In genomic region chr22:26501996-26502395, GRCh38 we compare ENCODE assay signal across 15 cellular contexts. TPM values are rescaled to one million over a fixed set of nuclear protein-coding genes. Genes with fewer than 3 reads are reported as not detected.
DNase-seq lines count a peak whose midpoint lies in the region; ATAC-seq lines count a peak whose summit lies in the region.
"Had no signal": no experiment of that assay in that cellular context is flagged by ENCODE, and none has a peak within 500 bp of the region (broad histone marks: within the 10 kb centered on the region; RNA-seq: fewer than 3 reads in every experiment).

No MANE protein-coding gene starts in this region.

- H3K4me2 ChIP-seq in BLaER1: peak overlapping the region; percentile 95
- H3K4me2 ChIP-seq in BLaER1 treated with 17β-estradiol and CSF1 and Interleukin-3, amounts not matched to agents 10 nM and 100 nM: peak overlapping the region in 10 of 11 experiments; percentile 81 to 97 (median 88); a peak in 20 of 22 replicates

- intact Hi-C loops in activated CD4-positive, alpha-beta memory T cell treated with anti-CD3 and anti-CD28 coated beads for 36 hours (cut with micrococcal nuclease): loop anchor here (5.0 kb wide), 2 partner anchors 90 to 170 kb away; partner anchors contain the start of gene TPST2
- intact Hi-C loops in head of caudate nucleus (cut with DNase I): no loop called here

- peaks cover 59% of the 10 kb centered on the region for H3K36me3 Mint-ChIP-seq in activated CD4-positive, alpha-beta memory T cell treated with anti-CD3 and anti-CD28 coated beads for 36 hours
- H3K36me3 Mint-ChIP-seq in immature natural killer cell: peaks cover 29 to 67% (median 42%) of the 10 kb centered on the region in 3 donors

- H3K9me3 ChIP-seq in BLaER1: peaks cover 6% of the 10 kb centered on the region; the same call in 1 of the 2 replicates
- peaks cover 0 to 10% (median 7%) of the 10 kb centered on the region in 11 experiments; a peak in 7 of 22 replicates for H3K9me3 ChIP-seq in BLaER1 treated with 17β-estradiol and CSF1 and Interleukin-3, amounts not matched to agents 10 nM and 100 nM (replicated peaks in 1 of 11)
- H3K9me3 ChIP-seq: BE2C, HAP-1 had no signal

- CTCF ChIA-PET in activated CD4-positive, alpha-beta memory T cell treated with anti-CD3 and anti-CD28 coated beads for 36 hours (lab: Charles Lee): interaction anchor here (1.1 to 6.3 kb wide), 11 partner anchors 10 to 171 kb away, joined by 3 to 46 read pairs (median 5); partner anchors contain the start of genes HPS4, SRRD and TFIP11

- H3K9me3 Mint-ChIP-seq in activated CD4-positive, alpha-beta memory T cell treated with anti-CD3 and anti-CD28 coated beads for 36 hours: no peaks in the 10 kb centered on the region
- no peaks in the 10 kb centered on the region for H3K9me3 Mint-ChIP-seq in immature natural killer cell

- peak overlapping the region; percentile 21 for H3K27ac Mint-ChIP-seq in activated CD4-positive, alpha-beta memory T cell treated with anti-CD3 and anti-CD28 coated beads for 36 hours
- peak overlapping the region; percentile 78 to 93 (median 90) for H3K27ac Mint-ChIP-seq in immature natural killer cell

- H3K4me3 Mint-ChIP-seq in activated CD4-positive, alpha-beta memory T cell treated with anti-CD3 and anti-CD28 coated beads for 36 hours: no peak overlapping the region
- no peak overlapping the region for H3K4me3 Mint-ChIP-seq in immature natural killer cell

- H3K27ac ChIP-seq in BLaER1: peak overlapping the region; percentile 92
- H3K27ac ChIP-seq in BLaER1 treated with 17β-estradiol and CSF1 and Interleukin-3, amounts not matched to agents 10 nM and 100 nM: peak overlapping the region in 8 of 11 experiments; percentile 27 to 80 (median 68); a peak in 13 of 22 replicates

- H3K27me3 Mint-ChIP-seq in activated CD4-positive, alpha-beta memory T cell treated with anti-CD3 and anti-CD28 coated beads for 36 hours: no peaks in the 10 kb centered on the region
- peaks cover 2 to 7% (median 3%) of the 10 kb centered on the region in 3 donors for H3K27me3 Mint-ChIP-seq in immature natural killer cell (ENCODE audit: low read depth in 3 of 3)

- peaks cover 20% of the 10 kb centered on the region for H3K4me1 Mint-ChIP-seq in activated CD4-positive, alpha-beta memory T cell treated with anti-CD3 and anti-CD28 coated beads for 36 hours (ENCODE audit: low read depth)
- H3K4me1 Mint-ChIP-seq in immature natural killer cell: peaks cover 35% of the 10 kb centered on the region in 2 donors

- H3K27me3 ChIP-seq in BLaER1: no peaks in the 10 kb centered on the region
- H3K27me3 ChIP-seq in BLaER1 treated with 17β-estradiol and CSF1 and Interleukin-3, amounts not matched to agents 10 nM and 100 nM: no peaks in the 10 kb centered on the region
- H3K27me3 ChIP-seq: BE2C had no signal

- POLR2A ChIA-PET in activated CD4-positive, alpha-beta memory T cell treated with anti-CD3 and anti-CD28 coated beads for 36 hours (lab: Charles Lee): no interaction called here

- H3K4me1 ChIP-seq in BLaER1: peaks cover 97% of the 10 kb centered on the region
- peaks cover 58 to 95% (median 82%) of the 10 kb centered on the region in 10 experiments for H3K4me1 ChIP-seq in BLaER1 treated with 17β-estradiol and CSF1 and Interleukin-3, amounts not matched to agents 10 nM and 100 nM
- H3K4me1 ChIP-seq: BE2C, HAP-1 had no signal

- H3K36me3 ChIP-seq in BLaER1: peaks cover 83% of the 10 kb centered on the region
- peaks cover 86 to 95% (median 90%) of the 10 kb centered on the region in 11 experiments for H3K36me3 ChIP-seq in BLaER1 treated with 17β-estradiol and CSF1 and Interleukin-3, amounts not matched to agents 10 nM and 100 nM

- H3K9ac ChIP-seq in BLaER1: peak overlapping the region; percentile 78
- H3K9ac ChIP-seq in BLaER1 treated with 17β-estradiol and CSF1 and Interleukin-3, amounts not matched to agents 10 nM and 100 nM: peak overlapping the region in 9 of 11 experiments; percentile 12 to 68 (median 60); a peak in 11 of 22 replicates

- peaks cover 3% of the 10 kb centered on the region; the same call in 1 of the 2 replicates for H4K20me1 ChIP-seq in BLaER1
- H4K20me1 ChIP-seq in BLaER1 treated with 17β-estradiol and CSF1 and Interleukin-3, amounts not matched to agents 10 nM and 100 nM: peaks cover 0 to 19% (median 8%) of the 10 kb centered on the region in 11 experiments; a peak in 7 of 22 replicates

- no peak for DNase-seq in activated CD4-positive, alpha-beta memory T cell treated with anti-CD3 and anti-CD28 coated beads for 36 hours
- no peak for DNase-seq in immature natural killer cell
- no peak for DNase-seq in head of caudate nucleus
- DNase-seq in KBM-7: no peak
- no peak for DNase-seq in stimulated activated naive CD4-positive, alpha-beta T cell (lab: John Stamatoyannopoulos, UW)
- DNase-seq: BE2C, DMS 273 treated with DMSO at 0.1 percent for 48 hours, GF-D8, NCI-H1048, NCI-H146, NCI-H510A treated with DMSO at 0.1 percent for 48 hours had no signal

- no peak for ATAC-seq in HG03521 (IDR thresholded peaks at IDR 0.05; ENCODE audit: unreplicated experiment)

- peak overlapping the region; percentile 64 for H3K4me3 ChIP-seq in BLaER1
- H3K4me3 ChIP-seq in BLaER1 treated with 17β-estradiol and CSF1 and Interleukin-3, amounts not matched to agents 10 nM and 100 nM: peak overlapping the region in 3 of 10 experiments; percentile 50 to 55 (median 51); a peak in 6 of 20 replicates
- H3K4me3 ChIP-seq: HAP-1 had no signal

- in situ Hi-C loops in KBM-7 (cut with MboI; ENCODE audit: low pct_unique_long_range_greater_than_20kb, low sequenced_read_pairs): no loop called here

RNA-seq across cellular contexts. Expression of gene TFIP11, which starts 10.3 kb away (rescaled TPM):
- total RNA-seq in activated CD4-positive, alpha-beta memory T cell treated with anti-CD3 and anti-CD28 coated beads for 36 hours: 10 to 100 TPM; 41.1 to 43.0 TPM
- polyA plus RNA-seq in immature natural killer cell: 10 to 100 TPM; 16.3 to 59.9 (median 18.0) TPM

RNA-seq across cellular contexts. Expression of gene SRRD, which starts 18.3 kb away (rescaled TPM):
- 10 to 100 TPM; 20.6 to 22.0 TPM for total RNA-seq in activated CD4-positive, alpha-beta memory T cell treated with anti-CD3 and anti-CD28 coated beads for 36 hours
- 10 to 100 TPM; 17.5 to 34.3 (median 27.6) TPM for polyA plus RNA-seq in immature natural killer cell

RNA-seq across cellular contexts. Expression of gene HPS4, which starts 18.4 kb away (rescaled TPM):
- total RNA-seq in activated CD4-positive, alpha-beta memory T cell treated with anti-CD3 and anti-CD28 coated beads for 36 hours: 10 to 100 TPM; 41.7 to 44.3 TPM
- polyA plus RNA-seq in immature natural killer cell: 10 to 100 TPM in 1 of 3 donors, 1 to 10 TPM in 2; 5.0 to 13.3 (median 8.2) TPM
